Comparison of ENCODE assay signal across 25 cellular contexts in genomic region chr13:28299941-28300340, GRCh38.
"Had no signal": no experiment of that assay in that cellular context is flagged by ENCODE, and none has a peak within 500 bp of the region (broad histone marks: within the 10 kb centered on the region; RNA-seq: fewer than 3 reads in every experiment).

No MANE protein-coding gene starts in this region.

- H3K9me3 Mint-ChIP-seq: activated CD4-positive, alpha-beta memory T cell treated with anti-CD3 and anti-CD28 coated beads, Interleukin-2, amount 10 ng/mL, durations not matched to agents 7 days and 5 days; activated naive CD8-positive, alpha-beta T cell treated with anti-CD3 and anti-CD28 coated beads, Interleukin-2, amount 50 U/mL, for 24 hours; central memory CD8-positive, alpha-beta T cell; immature natural killer cell had no signal

- H3K27ac Mint-ChIP-seq: activated CD4-positive, alpha-beta memory T cell treated with anti-CD3 and anti-CD28 coated beads, Interleukin-2, amount 10 ng/mL, durations not matched to agents 7 days and 5 days; activated naive CD8-positive, alpha-beta T cell treated with anti-CD3 and anti-CD28 coated beads, Interleukin-2, amount 50 U/mL, for 24 hours; activated T-cell treated with anti-CD3 and anti-CD28 coated beads, Interleukin-2, amount 50 U/mL, for 72 hours; immature natural killer cell; neural progenitor cell; progenitor cell of endocrine pancreas had no signal

- DNase-seq: activated CD4-positive, alpha-beta memory T cell treated with anti-CD3 and anti-CD28 coated beads, Interleukin-2, amount 10 ng/mL, durations not matched to agents 7 days and 5 days; activated CD4-positive, alpha-beta T cell treated with anti-CD3 and anti-CD28 coated beads for 48 hours; activated gamma-delta T cell; activated naive CD4-positive, alpha-beta T cell treated with anti-CD3 and anti-CD28 coated beads, Interleukin-2, amount 50 U/mL, for 16 hours; activated naive CD8-positive, alpha-beta T cell treated with anti-CD3 and anti-CD28 coated beads, Interleukin-2, amount 50 U/mL, for 24 hours; activated T-cell treated with anti-CD3 and anti-CD28 coated beads, Interleukin-2, amount 50 U/mL, for 72 hours; aorta; foreskin melanocyte; immature natural killer cell; kidney glomerular epithelial cell; left lung; naive B cell; retina; stimulated activated CD4-positive, alpha-beta T cell treated with anti-CD3 and anti-CD28 coated beads, Interleukin-2, amount 100 ng/mL, for 48 hours; stimulated activated naive CD4-positive, alpha-beta T cell; T-helper 2 cell; upper lobe of left lung had no signal

- H3K4me1 ChIP-seq: breast epithelium, left lung, upper lobe of left lung had no signal

- H3K27me3 Mint-ChIP-seq: activated CD4-positive, alpha-beta memory T cell treated with anti-CD3 and anti-CD28 coated beads, Interleukin-2, amount 10 ng/mL, durations not matched to agents 7 days and 5 days; activated naive CD8-positive, alpha-beta T cell treated with anti-CD3 and anti-CD28 coated beads, Interleukin-2, amount 50 U/mL, for 24 hours; central memory CD8-positive, alpha-beta T cell; naive B cell; progenitor cell of endocrine pancreas had no signal

- H3K4me3 Mint-ChIP-seq: activated CD4-positive, alpha-beta memory T cell treated with anti-CD3 and anti-CD28 coated beads, Interleukin-2, amount 10 ng/mL, durations not matched to agents 7 days and 5 days; activated naive CD8-positive, alpha-beta T cell treated with anti-CD3 and anti-CD28 coated beads, Interleukin-2, amount 50 U/mL, for 24 hours; activated T-cell treated with anti-CD3 and anti-CD28 coated beads, Interleukin-2, amount 50 U/mL, for 72 hours; central memory CD8-positive, alpha-beta T cell; immature natural killer cell; naive B cell; neural progenitor cell had no signal

- H3K4me3 ChIP-seq: breast epithelium, coronary artery, hepatocyte, left lung, lung, neural progenitor cell, thoracic aorta, upper lobe of left lung had no signal

- H3K27ac ChIP-seq: breast epithelium, coronary artery, hepatocyte, left lung, neural progenitor cell, thoracic aorta, upper lobe of left lung had no signal

- H3K36me3 ChIP-seq: breast epithelium, neural progenitor cell had no signal

- ATAC-seq: activated naive CD8-positive, alpha-beta T cell treated with anti-CD3 and anti-CD28 coated beads, Interleukin-2, amount 50 U/mL, for 24 hours; activated T-cell treated with anti-CD3 and anti-CD28 coated beads, Interleukin-2, amount 50 U/mL, for 72 hours; left lung had no signal

- H3K27me3 ChIP-seq: breast epithelium, hepatocyte, left lung, neural progenitor cell, upper lobe of left lung had no signal

- H3K9me3 ChIP-seq: breast epithelium, left lung, thoracic aorta, upper lobe of left lung had no signal
